Comparison of ENCODE assay signal across 24 cellular contexts in the genomic region with DNA sequence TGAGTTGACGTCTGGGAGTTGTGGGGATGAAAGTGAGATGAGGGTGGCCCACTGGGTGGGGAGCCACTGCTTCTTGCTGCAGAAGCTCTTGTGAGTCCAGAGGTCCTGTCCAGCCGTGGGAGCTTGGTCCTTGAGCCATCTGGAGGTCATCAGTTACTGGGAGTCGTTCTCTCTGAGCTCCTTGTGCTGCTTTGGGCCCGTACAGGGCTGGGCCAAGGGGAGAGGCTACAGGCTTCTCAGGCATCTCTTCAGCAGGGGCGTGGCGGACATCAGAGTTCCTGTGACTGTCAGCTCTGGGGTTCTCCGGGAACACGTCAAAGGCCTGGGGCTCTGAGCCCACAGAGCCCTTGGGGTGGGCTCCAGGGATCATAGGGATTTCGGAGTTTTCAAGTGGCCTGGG.
"Had no signal": no experiment of that assay in that cellular context is flagged by ENCODE, and none has a peak within 500 bp of the region (broad histone marks: within the 10 kb centered on the region; RNA-seq: fewer than 3 reads in every experiment).

No MANE protein-coding gene starts in this region.

- H3K27ac ChIP-seq: adrenal gland, Peyer's patch had no signal

- H3K36me3 Mint-ChIP-seq: activated naive CD8-positive, alpha-beta T cell treated with anti-CD3 and anti-CD28 coated beads, Interleukin-2, amount 10 ng/mL, durations not matched to agents 7 days and 5 days had no signal

- H3K9me3 Mint-ChIP-seq: activated naive CD8-positive, alpha-beta T cell treated with anti-CD3 and anti-CD28 coated beads, Interleukin-2, amount 10 ng/mL, durations not matched to agents 7 days and 5 days; activated T-cell treated with anti-CD3 and anti-CD28 coated beads, Interleukin-2, amount 50 U/mL, for 24 hours; activated T-helper 1 cell treated with anti-CD3 and anti-CD28 coated beads, Interleukin-12 subunit alpha, Interleukin-12 subunit beta, Interleukin-2, Interleukin-4 antibody, amounts not matched to agents 30 ng/mL and 10 ng/mL and 1 ng/mL, durations not matched to agents 14 hours and 24 hours and 36 hours; T-helper 1 cell treated with Interleukin-12 subunit alpha and Interleukin-12 subunit beta and Interleukin-4 antibody, amounts not matched to agents 30 μg/mL and 1 μg/mL, for 36 hours; WTC11 had no signal

- H3K4me3 Mint-ChIP-seq: activated CD8-positive, alpha-beta T cell treated with anti-CD3 and anti-CD28 coated beads, Interleukin-2, amount 10 ng/mL, durations not matched to agents 7 days and 5 days; activated naive CD8-positive, alpha-beta T cell treated with anti-CD3 and anti-CD28 coated beads, Interleukin-2, amount 10 ng/mL, durations not matched to agents 7 days and 5 days; activated T-cell treated with anti-CD3 and anti-CD28 coated beads, Interleukin-2, amount 50 U/mL, for 24 hours; activated T-helper 1 cell treated with anti-CD3 and anti-CD28 coated beads, Interleukin-12 subunit alpha, Interleukin-12 subunit beta, Interleukin-2, Interleukin-4 antibody, amounts not matched to agents 30 ng/mL and 10 ng/mL and 1 ng/mL, durations not matched to agents 14 hours and 24 hours and 36 hours; T-helper 1 cell treated with Interleukin-12 subunit alpha and Interleukin-12 subunit beta and Interleukin-4 antibody, amounts not matched to agents 30 μg/mL and 1 μg/mL, for 36 hours; WTC11 had no signal

- H3K27ac Mint-ChIP-seq: activated CD8-positive, alpha-beta T cell treated with anti-CD3 and anti-CD28 coated beads, Interleukin-2, amount 10 ng/mL, durations not matched to agents 7 days and 5 days; activated naive CD8-positive, alpha-beta T cell treated with anti-CD3 and anti-CD28 coated beads, Interleukin-2, amount 10 ng/mL, durations not matched to agents 7 days and 5 days; activated T-cell treated with anti-CD3 and anti-CD28 coated beads, Interleukin-2, amount 50 U/mL, for 24 hours; activated T-helper 1 cell treated with anti-CD3 and anti-CD28 coated beads, Interleukin-12 subunit alpha, Interleukin-12 subunit beta, Interleukin-2, Interleukin-4 antibody, amounts not matched to agents 30 ng/mL and 10 ng/mL and 1 ng/mL, durations not matched to agents 14 hours and 24 hours and 36 hours; T-helper 1 cell treated with Interleukin-12 subunit alpha and Interleukin-12 subunit beta and Interleukin-4 antibody, amounts not matched to agents 30 μg/mL and 1 μg/mL, for 36 hours; WTC11 had no signal

- DNase-seq: activated CD4-positive, alpha-beta T cell treated with anti-CD3 and anti-CD28 coated beads for 48 hours; activated CD4-positive, alpha-beta T cell treated with anti-CD3 and anti-CD28 coated beads, Interleukin-2, amount 50 U/mL, for 4 hours; activated CD4-positive, CD25-positive, alpha-beta regulatory T cell treated with anti-CD3 and anti-CD28 coated beads, Interleukin-2, amount 50 U/mL, for 72 hours; activated CD8-positive, alpha-beta memory T cell treated with anti-CD3 and anti-CD28 coated beads, Interleukin-2, amount 50 U/mL, for 48 hours; activated CD8-positive, alpha-beta T cell treated with anti-CD3 and anti-CD28 coated beads, Interleukin-2, amount 10 ng/mL, durations not matched to agents 7 days and 5 days; activated effector memory CD4-positive, alpha-beta T cell treated with Interleukin-2 at 50 U/mL for 16 hours; activated naive CD4-positive, alpha-beta T cell treated with Interleukin-2 at 50 U/mL for 16 hours; activated naive CD8-positive, alpha-beta T cell treated with anti-CD3 and anti-CD28 coated beads, Interleukin-2, amount 10 ng/mL, durations not matched to agents 7 days and 5 days; activated T-cell treated with anti-CD3 and anti-CD28 coated beads, Interleukin-2, amount 50 U/mL, for 24 hours; adrenal gland; anterior cingulate cortex; MG63; NCI-H1105 treated with DMSO at 0.1 percent for 48 hours; NCI-H1436 treated with DMSO at 0.1 percent for 48 hours; NCI-H187 treated with DMSO at 0.1 percent for 48 hours; NCI-H2081 treated with DMSO at 0.1 percent for 48 hours; NCI-H446; NCI-H524; SHP77; T-helper 9 cell had no signal

- H3K27me3 Mint-ChIP-seq: activated naive CD8-positive, alpha-beta T cell treated with anti-CD3 and anti-CD28 coated beads, Interleukin-2, amount 10 ng/mL, durations not matched to agents 7 days and 5 days; activated T-cell treated with anti-CD3 and anti-CD28 coated beads, Interleukin-2, amount 50 U/mL, for 24 hours had no signal
